Comparison of ENCODE assay signal across 26 cellular contexts in genomic region chr3:177034850-177035475, GRCh38.
A peak's percentile ranks its signal among the peaks of the same experiment; 100 is the strongest.
DNase-seq lines count a peak whose midpoint lies in the region; ATAC-seq and TF ChIP-seq lines count a peak whose summit lies in the region.
"Had no signal": no experiment of that assay in that cellular context is flagged by ENCODE, and none has a peak within 500 bp of the region (broad histone marks: within the 10 kb centered on the region; RNA-seq: fewer than 3 reads in every experiment).

No MANE protein-coding gene starts in this region.

- H3K27me3 Mint-ChIP-seq in activated T-helper 1 cell treated with anti-CD3 and anti-CD28 coated beads, Interleukin-12 subunit alpha, Interleukin-12 subunit beta, Interleukin-2, Interleukin-4 antibody, amounts not matched to agents 30 ng/mL and 10 ng/mL and 1 ng/mL, durations not matched to agents 14 hours and 24 hours and 36 hours (ENCODE audit: insufficient read depth), result no peaks in the 10 kb centered on the region
- no peaks in the 10 kb centered on the region for H3K27me3 Mint-ChIP-seq in naive B cell
- H3K27me3 Mint-ChIP-seq: activated CD4-positive, alpha-beta memory T cell treated with anti-CD3 and anti-CD28 coated beads, Interleukin-2, amount 10 ng/mL, durations not matched to agents 7 days and 5 days had no signal

- H3K4me1 ChIP-seq in HEK293 (ENCODE audit: control insufficient read depth, insufficient read depth, low read length) (no peaks in the 10 kb centered on the region), prostate gland (replicated peaks) (no peaks in the 10 kb centered on the region)

- peak overlapping the region; percentile 6 for H3K27ac Mint-ChIP-seq in activated T-helper 1 cell treated with anti-CD3 and anti-CD28 coated beads, Interleukin-12 subunit alpha, Interleukin-12 subunit beta, Interleukin-2, Interleukin-4 antibody, amounts not matched to agents 30 ng/mL and 10 ng/mL and 1 ng/mL, durations not matched to agents 14 hours and 24 hours and 36 hours
- peak overlapping the region; percentile 5 to 80 (median 41) for H3K27ac Mint-ChIP-seq in naive B cell
- H3K27ac Mint-ChIP-seq: activated CD4-positive, alpha-beta memory T cell treated with anti-CD3 and anti-CD28 coated beads, Interleukin-2, amount 10 ng/mL, durations not matched to agents 7 days and 5 days had no signal

- DNase-seq in DMS53 treated with DMSO at 0.1 percent for 48 hours (lab: John Stamatoyannopoulos, UW; ENCODE audit: unreplicated experiment) (peak; percentile 36), DMS53 (lab: John Stamatoyannopoulos, UW) (no peak), naive B cell (no peak), prostate gland (ENCODE audit: low spot score) (no peak)
- DNase-seq in activated T-helper 1 cell treated with anti-CD3 and anti-CD28 coated beads, Interleukin-12 subunit alpha, Interleukin-12 subunit beta, Interleukin-2, Interleukin-4 antibody, amounts not matched to agents 30 ng/mL and 10 ng/mL and 1 ng/mL, durations not matched to agents 14 hours and 24 hours and 36 hours (ENCODE audit: low spot score), result no peak
- DNase-seq in effector CD8-positive, alpha-beta T cell (lab: John Stamatoyannopoulos, UW), result no peak
- DNase-seq in activated CD8-positive, alpha-beta memory T cell treated with anti-CD3 and anti-CD28 coated beads for 24 hours, result no peak
- DNase-seq: activated CD4-positive, alpha-beta memory T cell treated with anti-CD3 and anti-CD28 coated beads, Interleukin-2, amount 10 ng/mL, durations not matched to agents 7 days and 5 days; activated T-cell treated with anti-CD3 and anti-CD28 coated beads for 4 hours; amniotic stem cell; effector CD4-positive, alpha-beta T cell; EL; kidney glomerular epithelial cell; NCI-H446; PC-3; sigmoid colon; stimulated activated CD4-positive, alpha-beta T cell treated with anti-CD3 and anti-CD28 coated beads, Interleukin-4, amount 100 ng/mL, for 4 hours; stimulated activated naive CD4-positive, alpha-beta T cell treated with Interleukin-2 at 50 U/mL for 16 hours had no signal

- no peak overlapping the region for H3K4me3 ChIP-seq in HEK293 (ENCODE audit: low read depth, low read length)
- H3K4me3 ChIP-seq in prostate gland, result no peak overlapping the region
- H3K4me3 ChIP-seq: GM12878, sigmoid colon, thoracic aorta, vagina had no signal

- POLR2A ChIA-PET in HEK293 (lab: Yijun Ruan, JAX), result no interaction called here

- no peak overlapping the region for H3K27ac ChIP-seq in HEK293 (ENCODE audit: extremely low read depth, low read depth, low read length)
- H3K27ac ChIP-seq in prostate gland, result no peak overlapping the region
- H3K27ac ChIP-seq: KMS-11, neutrophil, sigmoid colon, thoracic aorta, vagina had no signal

- H3K36me3 ChIP-seq in HEK293 (ENCODE audit: control insufficient read depth in 2 of 2, insufficient read depth in 1 of 2, low read length in 2 of 2) (peaks cover 4 to 53% of the 10 kb centered on the region in 2 experiments), prostate gland (no peaks in the 10 kb centered on the region)

- TF ChIP-seq POLR2A in prostate gland (IDR thresholded peaks at IDR 0.05), result no peak

- CTCF ChIA-PET in HEK293 (lab: Yijun Ruan, JAX), result interaction anchor here (0.6 to 0.7 kb wide), 5 partner anchors 12 to 388 kb away, joined by 3 to 6 read pairs (median 3); no protein-coding TSS in a partner anchor

- TF ChIP-seq CTCF in HEK293 (tag by site-specific recombination; IDR thresholded peaks at IDR 0.05), result no peak
- no peak for TF ChIP-seq CTCF in prostate gland (IDR thresholded peaks at IDR 0.05)

- ATAC-seq in naive B cell (ENCODE audit: low read depth in 2 of 2), result no peak
- ATAC-seq: activated CD4-positive, CD25-positive, alpha-beta regulatory T cell treated with anti-CD3 and anti-CD28 coated beads, Interleukin-2, amount 50 U/mL, for 24 hours; GM12878; PC-3; Right ventricle myocardium inferior had no signal

- peaks cover 44% of the 10 kb centered on the region for H3K36me3 Mint-ChIP-seq in activated T-helper 1 cell treated with anti-CD3 and anti-CD28 coated beads, Interleukin-12 subunit alpha, Interleukin-12 subunit beta, Interleukin-2, Interleukin-4 antibody, amounts not matched to agents 30 ng/mL and 10 ng/mL and 1 ng/mL, durations not matched to agents 14 hours and 24 hours and 36 hours (ENCODE audit: low read depth)
- peaks cover 27 to 33% of the 10 kb centered on the region in 2 donors for H3K36me3 Mint-ChIP-seq in naive B cell

- H3K9me3 Mint-ChIP-seq in activated T-helper 1 cell treated with anti-CD3 and anti-CD28 coated beads, Interleukin-12 subunit alpha, Interleukin-12 subunit beta, Interleukin-2, Interleukin-4 antibody, amounts not matched to agents 30 ng/mL and 10 ng/mL and 1 ng/mL, durations not matched to agents 14 hours and 24 hours and 36 hours, result no peaks in the 10 kb centered on the region
- H3K9me3 Mint-ChIP-seq in naive B cell, result no peaks in the 10 kb centered on the region
- H3K9me3 Mint-ChIP-seq: activated CD4-positive, alpha-beta memory T cell treated with anti-CD3 and anti-CD28 coated beads, Interleukin-2, amount 10 ng/mL, durations not matched to agents 7 days and 5 days had no signal

- H3K4me1 Mint-ChIP-seq in activated T-helper 1 cell treated with anti-CD3 and anti-CD28 coated beads, Interleukin-12 subunit alpha, Interleukin-12 subunit beta, Interleukin-2, Interleukin-4 antibody, amounts not matched to agents 30 ng/mL and 10 ng/mL and 1 ng/mL, durations not matched to agents 14 hours and 24 hours and 36 hours (ENCODE audit: low read depth), result peaks cover 23% of the 10 kb centered on the region
- peaks cover 0 to 4% (median 0%) of the 10 kb centered on the region in 3 donors for H3K4me1 Mint-ChIP-seq in naive B cell

- intact Hi-C loops in activated T-helper 1 cell treated with anti-CD3 and anti-CD28 coated beads, Interleukin-12 subunit alpha, Interleukin-12 subunit beta, Interleukin-2, Interleukin-4 antibody, amounts not matched to agents 30 ng/mL and 10 ng/mL and 1 ng/mL, durations not matched to agents 14 hours and 24 hours and 36 hours (cut with micrococcal nuclease), result no loop called here
- intact Hi-C loops in prostate gland (cut with DNase I), result no loop called here

- no peak overlapping the region for H3K4me3 Mint-ChIP-seq in activated T-helper 1 cell treated with anti-CD3 and anti-CD28 coated beads, Interleukin-12 subunit alpha, Interleukin-12 subunit beta, Interleukin-2, Interleukin-4 antibody, amounts not matched to agents 30 ng/mL and 10 ng/mL and 1 ng/mL, durations not matched to agents 14 hours and 24 hours and 36 hours
- H3K4me3 Mint-ChIP-seq in naive B cell, result no peak overlapping the region
- H3K4me3 Mint-ChIP-seq: activated CD4-positive, alpha-beta memory T cell treated with anti-CD3 and anti-CD28 coated beads, Interleukin-2, amount 10 ng/mL, durations not matched to agents 7 days and 5 days had no signal

- WGBS in prostate gland, result 86% methylated on average over 3 of the region's 3 CpGs

- no peaks in the 10 kb centered on the region for H3K9me3 ChIP-seq in HEK293 (ENCODE audit: control insufficient read depth, insufficient read depth, low read depth, low read length)
- no peaks in the 10 kb centered on the region for H3K9me3 ChIP-seq in prostate gland
- H3K9me3 ChIP-seq: neutrophil, sigmoid colon, thoracic aorta, vagina had no signal

- no peaks in the 10 kb centered on the region for H3K27me3 ChIP-seq in prostate gland (replicated peaks; ENCODE audit: insufficient read depth)
- H3K27me3 ChIP-seq: neutrophil, sigmoid colon, vagina had no signal

TF ChIP-seq in HEK293, 187 proteins besides CTCF, POLR2A, EP300 and RAD21:
- no peak for TF ChIP-seq ELK4 (IDR thresholded peaks at IDR 0.05; ENCODE audit: borderline replicate concordance, low read depth, low read length)
- peak; percentile 94 for TF ChIP-seq PRDM1 (tag by site-specific recombination; IDR thresholded peaks at IDR 0.05)
